8 cellular contexts compared by ENCODE assay signal in genomic region chr1:43531453-43531905, GRCh38. TPM values are rescaled to one million over a fixed set of nuclear protein-coding genes. Genes with fewer than 3 reads are reported as not detected.
DNase-seq lines count a peak whose midpoint lies in the region; ATAC-seq and TF ChIP-seq lines count a peak whose summit lies in the region.

No MANE protein-coding gene starts in this region.

- POLR2A ChIA-PET in activated CD4-positive, alpha-beta memory T cell treated with anti-CD3 and anti-CD28 coated beads, Interleukin-2, amount 10 ng/mL, durations not matched to agents 7 days and 5 days (lab: Charles Lee), result interaction anchor here (1.3 kb wide), 1 partner anchor 79 kb away, joined by 3 read pairs; no protein-coding TSS in a partner anchor

- DNase-seq in ACHN (peak; percentile 40), GM23248 (peak; percentile 52), glutamatergic neuron (peak; percentile 48), progenitor cell of endocrine pancreas (ENCODE audit: low spot score, unreplicated experiment) (peak; percentile 57), COR-L47 (lab: John Stamatoyannopoulos, UW) (no peak), NCI-H2081 (lab: John Stamatoyannopoulos, UW) (no peak)
- no peak for DNase-seq in activated CD4-positive, alpha-beta memory T cell treated with anti-CD3 and anti-CD28 coated beads, Interleukin-2, amount 10 ng/mL, durations not matched to agents 7 days and 5 days

- WGBS in GM23248 (ENCODE audit: low coverage in 1 of 2, low lambda C conversion rate in 2 of 2, missing lambda C conversion rate in 2 of 2), 2 experiments, result 1 to 2% methylated on average over 18 to 28 of the region's 63 CpGs

- H4K20me1 ChIP-seq in GM23248 (ENCODE audit: insufficient read depth), result no peaks in the 10 kb centered on the region

- H3K4me1 Mint-ChIP-seq in activated CD4-positive, alpha-beta memory T cell treated with anti-CD3 and anti-CD28 coated beads, Interleukin-2, amount 10 ng/mL, durations not matched to agents 7 days and 5 days, result peaks cover 20% of the 10 kb centered on the region
- H3K4me1 Mint-ChIP-seq in glutamatergic neuron (ENCODE audit: low read depth, unreplicated experiment) (peaks cover 26% of the 10 kb centered on the region), progenitor cell of endocrine pancreas (ENCODE audit: low read depth) (peaks cover 58% of the 10 kb centered on the region)

- no peaks in the 10 kb centered on the region for H3K27me3 ChIP-seq in GM23248 (replicated peaks; ENCODE audit: insufficient read depth)

- H3K79me2 ChIP-seq in GM23248 (ENCODE audit: insufficient read depth), result peaks cover 3% of the 10 kb centered on the region; the same call in 1 of the 2 replicates

- ATAC-seq in HG03095 (IDR thresholded peaks at IDR 0.05; ENCODE audit: unreplicated experiment), result no peak

- TF ChIP-seq CTCF in glutamatergic neuron (IDR thresholded peaks at IDR 0.05; ENCODE audit: partially characterized antibody, unreplicated experiment) (no peak), progenitor cell of endocrine pancreas (IDR thresholded peaks at IDR 0.05; ENCODE audit: unreplicated experiment) (no peak)

- CTCF ChIA-PET in activated CD4-positive, alpha-beta memory T cell treated with anti-CD3 and anti-CD28 coated beads, Interleukin-2, amount 10 ng/mL, durations not matched to agents 7 days and 5 days (lab: Charles Lee), result interaction anchor here (2.2 kb wide), 1 partner anchor 119 kb away, joined by 11 read pairs; the partner anchor contains the start of gene KDM4A

- no peak overlapping the region for H3K27ac ChIP-seq in GM23248

- peaks cover 47% of the 10 kb centered on the region for H3K27me3 Mint-ChIP-seq in activated CD4-positive, alpha-beta memory T cell treated with anti-CD3 and anti-CD28 coated beads, Interleukin-2, amount 10 ng/mL, durations not matched to agents 7 days and 5 days
- H3K27me3 Mint-ChIP-seq in glutamatergic neuron (ENCODE audit: unreplicated experiment), result peaks cover 9% of the 10 kb centered on the region
- H3K27me3 Mint-ChIP-seq in progenitor cell of endocrine pancreas, result peaks cover 6% of the 10 kb centered on the region

- H2AFZ ChIP-seq in GM23248, result peak overlapping the region; percentile 84

- no peak overlapping the region for H3K27ac Mint-ChIP-seq in activated CD4-positive, alpha-beta memory T cell treated with anti-CD3 and anti-CD28 coated beads, Interleukin-2, amount 10 ng/mL, durations not matched to agents 7 days and 5 days
- H3K27ac Mint-ChIP-seq in glutamatergic neuron (ENCODE audit: unreplicated experiment), result peak overlapping the region; percentile 15
- peak overlapping the region; percentile 96 for H3K27ac Mint-ChIP-seq in progenitor cell of endocrine pancreas

- peaks cover 4% of the 10 kb centered on the region; the same call in 1 of the 2 replicates for H3K4me1 ChIP-seq in GM23248 (ENCODE audit: insufficient read depth)

- no peaks in the 10 kb centered on the region for H3K9me3 ChIP-seq in GM23248 (ENCODE audit: low read depth)

- peak overlapping the region; percentile 76 for H3K4me3 ChIP-seq in GM23248

- H3K36me3 ChIP-seq in GM23248 (ENCODE audit: low read depth), result no peaks in the 10 kb centered on the region

- peak overlapping the region; percentile 70 for H3K9ac ChIP-seq in GM23248

- H3K36me3 Mint-ChIP-seq in activated CD4-positive, alpha-beta memory T cell treated with anti-CD3 and anti-CD28 coated beads, Interleukin-2, amount 10 ng/mL, durations not matched to agents 7 days and 5 days (ENCODE audit: low read depth), result no peaks in the 10 kb centered on the region
- H3K36me3 Mint-ChIP-seq in glutamatergic neuron (ENCODE audit: unreplicated experiment) (peaks cover 3% of the 10 kb centered on the region), progenitor cell of endocrine pancreas (ENCODE audit: insufficient read depth) (peaks cover 4% of the 10 kb centered on the region)

- no peaks in the 10 kb centered on the region for H3K9me2 ChIP-seq in GM23248 (ENCODE audit: insufficient read depth)

- peak overlapping the region; percentile 73 for H3K4me3 Mint-ChIP-seq in activated CD4-positive, alpha-beta memory T cell treated with anti-CD3 and anti-CD28 coated beads, Interleukin-2, amount 10 ng/mL, durations not matched to agents 7 days and 5 days
- H3K4me3 Mint-ChIP-seq in glutamatergic neuron (ENCODE audit: unreplicated experiment) (peak overlapping the region; percentile 99), progenitor cell of endocrine pancreas (ENCODE audit: low read depth) (peak overlapping the region; percentile 97)

- H3F3A ChIP-seq in GM23248 (ENCODE audit: insufficient read depth), result peaks cover 8% of the 10 kb centered on the region; the same call in 1 of the 2 replicates

- H3K9me3 Mint-ChIP-seq in activated CD4-positive, alpha-beta memory T cell treated with anti-CD3 and anti-CD28 coated beads, Interleukin-2, amount 10 ng/mL, durations not matched to agents 7 days and 5 days, result no peaks in the 10 kb centered on the region
- H3K9me3 Mint-ChIP-seq in glutamatergic neuron (ENCODE audit: unreplicated experiment) (peaks cover 11% of the 10 kb centered on the region), progenitor cell of endocrine pancreas (ENCODE audit: low read depth) (no peaks in the 10 kb centered on the region)

- in situ Hi-C loops in ACHN (cut with HindIII; ENCODE audit: low pct_ligation_motif_present, low pct_unique_long_range_greater_than_20kb, low sequenced_read_pairs) (no loop called here), GM23248 (cut with MboI) (loop anchor here (10.0 to 25.0 kb wide), 2 partner anchors 113 to 406 kb away; partner anchors contain the start of genes ARTN and IPO13)

- peak overlapping the region; percentile 50 for H3K4me2 ChIP-seq in GM23248 (ENCODE audit: unreplicated experiment)

RNA-seq across cellular contexts. Expression of gene PTPRF, which starts 0.8 kb away (rescaled TPM):
- total RNA-seq in GM23248 (2014; rRNA removed; shearing (Covaris generic)), result 15.0 and 16.3 TPM in 2 replicates
- polyA plus RNA-seq in GM23248 (2016; fragmentation: Nextera tagmentation; extraction: Ambion mirVana), result 14.0 and 14.7 TPM in 2 replicates
- total RNA-seq in activated CD4-positive, alpha-beta memory T cell treated with anti-CD3 and anti-CD28 coated beads, Interleukin-2, amount 10 ng/mL, durations not matched to agents 7 days and 5 days, result 1 to 10 TPM; 2.1 to 2.4 TPM
- total RNA-seq in glutamatergic neuron (ENCODE audit: unreplicated experiment), result 171 TPM
- 482 and 520 TPM in 2 replicates for total RNA-seq in progenitor cell of endocrine pancreas

Comparison
In these comparisons a context has a peak if more than half of its experiments do, and no peak if none do; other contexts are left out.
1. DNase-seq: peak in ACHN (single experiment), GM23248 (single experiment), glutamatergic neuron (single experiment) and progenitor cell of endocrine pancreas (single experiment); none in activated CD4-positive, alpha-beta memory T cell treated with anti-CD3 and anti-CD28 coated beads, Interleukin-2, amount 10 ng/mL, durations not matched to agents 7 days and 5 days (single experiment), COR-L47 (single experiment) and NCI-H2081 (0 of 2).
2. Peak in every context shown above with its lines, with median percentiles within 50 percentile points of each other: H3K4me3 Mint-ChIP-seq.